In the genomic region with DNA sequence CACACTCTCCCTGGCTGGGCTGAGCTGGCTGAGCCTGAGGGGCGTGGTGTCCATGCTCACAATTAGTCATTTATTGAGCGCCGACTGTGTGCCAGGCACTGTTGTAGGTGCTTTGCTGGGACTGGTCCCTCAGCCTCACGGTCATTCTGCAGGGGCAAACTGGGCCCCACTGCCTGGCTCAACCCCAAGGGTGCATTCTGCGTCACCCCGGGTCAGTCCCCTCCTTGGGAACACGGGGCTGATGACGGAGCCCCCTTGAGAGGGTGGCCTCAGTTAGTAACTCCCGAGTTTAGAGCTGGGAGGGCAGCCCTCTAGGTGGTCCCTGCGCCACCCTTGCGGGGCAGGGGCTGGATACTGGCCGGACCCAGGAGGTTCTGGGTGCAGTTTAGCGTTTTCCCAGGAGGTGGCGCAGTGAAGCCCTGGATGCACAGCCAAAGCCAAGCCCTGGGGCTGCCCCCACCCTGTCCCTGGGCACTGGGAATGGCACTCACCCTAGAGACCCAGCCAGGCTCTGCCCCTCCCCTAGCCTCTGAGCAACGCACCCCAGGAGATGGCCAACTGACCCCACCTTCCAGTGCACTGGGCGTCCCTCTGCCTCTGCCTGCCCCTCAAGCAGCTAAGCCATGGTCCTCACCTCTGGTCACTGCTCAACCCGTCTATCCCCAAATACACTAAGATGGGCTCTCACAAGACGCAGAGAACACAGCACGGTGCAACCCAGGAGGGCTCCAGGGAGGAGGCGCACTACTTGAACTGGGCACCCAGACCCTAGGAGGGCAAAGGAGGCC, we compare ENCODE assay signal across 8 cellular contexts.
DNase-seq lines count a peak whose midpoint lies in the region; ATAC-seq and TF ChIP-seq lines count a peak whose summit lies in the region.

No MANE protein-coding gene starts in this region.

- no peak overlapping the region for H3K27ac ChIP-seq in effector memory CD4-positive, alpha-beta T cell (ENCODE audit: insufficient read depth, low read length, poor library complexity, severe bottlenecking)
- H3K27ac ChIP-seq in suprapubic skin, result peak overlapping the region; percentile 79

- no peaks in the 10 kb centered on the region for H3K9me3 ChIP-seq in effector memory CD4-positive, alpha-beta T cell (ENCODE audit: control insufficient read depth, low read length)
- H3K9me3 ChIP-seq in suprapubic skin, result no peaks in the 10 kb centered on the region

- H3K27ac Mint-ChIP-seq in Calu3 (ENCODE audit: unreplicated experiment), result no peak overlapping the region

- CTCF ChIA-PET in Calu3 (lab: Charles Lee), result interaction anchor here (0.7 to 1.4 kb wide), 4 partner anchors 8 to 193 kb away, joined by 3 read pairs; no protein-coding TSS in a partner anchor

- no peak overlapping the region for H3K4me3 Mint-ChIP-seq in Calu3 (ENCODE audit: low read depth, unreplicated experiment)

- no peaks in the 10 kb centered on the region for H3K4me1 ChIP-seq in effector memory CD4-positive, alpha-beta T cell (ENCODE audit: control insufficient read depth, insufficient read depth, low read length, poor library complexity, severe bottlenecking)
- H3K4me1 ChIP-seq in suprapubic skin, result peaks cover 88% of the 10 kb centered on the region

- TF ChIP-seq RAD21 in Ishikawa (IDR thresholded peaks at IDR 0.05; ENCODE audit: low read depth), result peak; percentile 71

- TF ChIP-seq EP300 in Ishikawa (IDR thresholded peaks at IDR 0.05; ENCODE audit: borderline replicate concordance), result no peak
- no peak for TF ChIP-seq EP300 in suprapubic skin (IDR thresholded peaks at IDR 0.05)

- DNase-seq in Calu3 (peak; percentile 81), myocyte (ENCODE audit: low read depth) (peak; percentile 52), suprapubic skin (ENCODE audit: low spot score in 2 of 2) (no peak)
- peak; percentile 27 to 37 for DNase-seq in activated CD4-positive, alpha-beta T cell treated with anti-CD3 and anti-CD28 coated beads, Interleukin-2, amount 50 U/mL, for 24 hours (ENCODE audit: low read depth in 1 of 2, low spot score in 1 of 2)
- peak in 2 of 3 donors; percentile 7 to 12 for DNase-seq in effector memory CD4-positive, alpha-beta T cell

- intact Hi-C loops in Calu3 (cut with micrococcal nuclease; ENCODE audit: unreplicated experiment), result no loop called here

- H3K36me3 ChIP-seq in effector memory CD4-positive, alpha-beta T cell (ENCODE audit: control insufficient read depth, insufficient read depth, low read length), result no peaks in the 10 kb centered on the region
- no peaks in the 10 kb centered on the region for H3K36me3 ChIP-seq in suprapubic skin

- WGBS in suprapubic skin, result 47% methylated on average over 10 of the region's 20 CpGs

- H3K4me3 ChIP-seq in effector memory CD4-positive, alpha-beta T cell (ENCODE audit: insufficient read depth, low read depth, low read length, poor library complexity, severe bottlenecking), result no peak overlapping the region
- no peak overlapping the region for H3K4me3 ChIP-seq in suprapubic skin

- peak; percentile 94 for TF ChIP-seq CTCF in Calu3 (IDR thresholded peaks at IDR 0.05; ENCODE audit: unreplicated experiment)
- peak; percentile 49 to 80 for TF ChIP-seq CTCF in suprapubic skin (IDR thresholded peaks at IDR 0.05)

- H3K27me3 Mint-ChIP-seq in Calu3 (ENCODE audit: unreplicated experiment), result peaks cover 53% of the 10 kb centered on the region

- H3K9me3 Mint-ChIP-seq in Calu3 (ENCODE audit: low read depth, unreplicated experiment), result no peaks in the 10 kb centered on the region

- H3K4me1 Mint-ChIP-seq in Calu3 (ENCODE audit: low read depth, unreplicated experiment), result peaks cover 3% of the 10 kb centered on the region

- no peak for ATAC-seq in HG03565 (IDR thresholded peaks at IDR 0.05; ENCODE audit: unreplicated experiment)
- no peak for ATAC-seq in HG03045 (IDR thresholded peaks at IDR 0.05; ENCODE audit: unreplicated experiment)

- no peaks in the 10 kb centered on the region for H3K27me3 ChIP-seq in effector memory CD4-positive, alpha-beta T cell (replicated peaks; ENCODE audit: control insufficient read depth, insufficient read depth, low read length, poor library complexity, severe bottlenecking)
- H3K27me3 ChIP-seq in suprapubic skin, result no peaks in the 10 kb centered on the region

- no TSS peak for BruUV-seq in Calu3 (replicated peaks; lab: Mats Ljungman, UMichigan)

- TF ChIP-seq POLR2A in suprapubic skin (IDR thresholded peaks at IDR 0.05), result no peak

- no peaks in the 10 kb centered on the region for H3K36me3 Mint-ChIP-seq in Calu3 (ENCODE audit: insufficient read depth, unreplicated experiment)

TF ChIP-seq in Ishikawa, 13 proteins besides CTCF, POLR2A, EP300 and RAD21:
- peak; percentile 43; the same call in 1 of the 2 replicates for TF ChIP-seq ZBTB7A (IDR thresholded peaks at IDR 0.05; ENCODE audit: low read depth)
- TF ChIP-seq, protein P1, sequence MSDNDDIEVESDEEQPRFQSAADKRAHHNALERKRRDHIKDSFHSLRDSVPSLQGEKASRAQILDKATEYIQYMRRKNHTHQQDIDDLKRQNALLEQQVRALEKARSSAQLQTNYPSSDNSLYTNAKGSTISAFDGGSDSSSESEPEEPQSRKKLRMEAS (IDR thresholded peaks at IDR 0.05), result no peak

Comparison
In these comparisons a context has a peak if more than half of its experiments do, and no peak if none do; other contexts are left out.
1. DNase-seq: peak in Calu3 (single experiment), activated CD4-positive, alpha-beta T cell treated with anti-CD3 and anti-CD28 coated beads, Interleukin-2, amount 50 U/mL, for 24 hours (2 of 2), effector memory CD4-positive, alpha-beta T cell (2 of 3) and myocyte (single experiment); none in suprapubic skin (0 of 2).